Comparison of ENCODE assay signal across 8 cellular contexts in the genomic region with DNA sequence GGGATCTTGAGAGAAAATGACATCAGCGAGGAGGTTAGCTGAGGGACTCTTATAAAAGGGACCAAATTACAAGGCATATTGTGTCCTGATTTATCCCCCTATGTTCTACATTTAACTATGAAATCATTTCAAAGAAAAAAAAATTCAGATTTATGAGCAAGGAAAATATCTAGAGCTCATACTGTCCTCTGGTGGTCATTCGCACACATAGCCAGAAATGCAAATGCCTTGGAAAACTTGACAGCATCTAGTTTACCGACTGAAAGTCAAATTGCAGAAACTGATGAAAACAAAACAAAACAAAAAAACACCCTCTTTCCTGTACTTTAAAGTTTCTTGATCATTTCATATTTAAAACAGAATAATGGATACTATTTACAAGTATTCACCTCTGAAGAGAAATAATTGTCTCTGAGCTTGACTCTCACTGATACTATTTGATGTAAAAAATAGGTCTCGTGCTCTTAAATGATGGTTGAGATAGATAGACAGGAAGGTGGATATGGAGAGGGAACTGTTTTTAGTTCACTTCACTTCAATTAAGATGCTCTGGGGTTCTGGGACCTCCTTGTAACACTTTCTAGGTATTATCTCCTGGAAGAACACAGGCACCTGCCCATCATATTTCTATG.
DNase-seq lines count a peak whose midpoint lies in the region; ATAC-seq and TF ChIP-seq lines count a peak whose summit lies in the region.

No MANE protein-coding gene starts in this region.

- intact Hi-C loops in CD8-positive, alpha-beta T cell (cut with DNase I, micrococcal nuclease) = no loop called here

- H3K4me1 Mint-ChIP-seq in brain (peaks cover 4% of the 10 kb centered on the region), nephron progenitor cell (no peaks in the 10 kb centered on the region)
- H3K4me1 Mint-ChIP-seq in CD8-positive, alpha-beta T cell (ENCODE audit: low read depth) = no peaks in the 10 kb centered on the region

- H3K36me3 Mint-ChIP-seq in brain = peaks cover 9% of the 10 kb centered on the region
- no peaks in the 10 kb centered on the region for H3K36me3 Mint-ChIP-seq in nephron progenitor cell (ENCODE audit: low read depth)
- no peaks in the 10 kb centered on the region for H3K36me3 Mint-ChIP-seq in CD8-positive, alpha-beta T cell

- no peak for ATAC-seq in HG03571 (IDR thresholded peaks at IDR 0.05; ENCODE audit: unreplicated experiment)
- ATAC-seq in CD8-positive, alpha-beta T cell = no peak

- H3K9me3 ChIP-seq in CD8-positive, alpha-beta T cell (ENCODE audit: low read length) = no peaks in the 10 kb centered on the region

- H3K27me3 Mint-ChIP-seq in brain (peaks cover 8% of the 10 kb centered on the region), nephron progenitor cell (ENCODE audit: low read depth, poor library complexity) (peaks cover 34% of the 10 kb centered on the region)
- no peaks in the 10 kb centered on the region for H3K27me3 Mint-ChIP-seq in CD8-positive, alpha-beta T cell (ENCODE audit: low read depth)

- peak overlapping the region in 1 of 5 experiments; percentile 46 for H3K27ac Mint-ChIP-seq in brain
- H3K27ac Mint-ChIP-seq in nephron progenitor cell = no peak overlapping the region
- H3K27ac Mint-ChIP-seq in CD8-positive, alpha-beta T cell = no peak overlapping the region

- no peak overlapping the region for H3K27ac ChIP-seq in CD8-positive, alpha-beta T cell (ENCODE audit: low read depth, low read length)

- POLR2A ChIA-PET in CD8-positive, alpha-beta T cell (lab: Charles Lee) = no interaction called here

- peak; percentile 74 for DNase-seq in DMS79 treated with DMSO at 0.1 percent for 48 hours (lab: John Stamatoyannopoulos, UW)
- peak; percentile 59 for DNase-seq in NCI-H1105 (lab: John Stamatoyannopoulos, UW)
- no peak for DNase-seq in nephron progenitor cell
- no peak for DNase-seq in activated CD8-positive, alpha-beta memory T cell treated with anti-CD3 and anti-CD28 coated beads for 24 hours
- no peak for DNase-seq in CD8-positive, alpha-beta T cell
- DNase-seq in activated CD4-positive, alpha-beta T cell treated with anti-CD3 and anti-CD28 coated beads for 1 hour = no peak

- H3K4me3 ChIP-seq in CD8-positive, alpha-beta T cell (ENCODE audit: low read depth, low read length) = no peak overlapping the region

- H3K4me3 Mint-ChIP-seq in brain (no peak overlapping the region), nephron progenitor cell (no peak overlapping the region)
- no peak overlapping the region for H3K4me3 Mint-ChIP-seq in CD8-positive, alpha-beta T cell

- TF ChIP-seq CTCF in brain (conservative IDR thresholded peaks at IDR 0.05) (peak; percentile 92 to 96), nephron progenitor cell (IDR thresholded peaks at IDR 0.05) (peak; percentile 99)
- no peak for TF ChIP-seq CTCF in CD8-positive, alpha-beta T cell (IDR thresholded peaks at IDR 0.05)

- CTCF ChIA-PET in CD8-positive, alpha-beta T cell (lab: Charles Lee) = no interaction called here

- no peaks in the 10 kb centered on the region for H3K36me3 ChIP-seq in CD8-positive, alpha-beta T cell (ENCODE audit: insufficient read depth, low read length)

- H3K4me1 ChIP-seq in CD8-positive, alpha-beta T cell (ENCODE audit: insufficient read depth, low read length) = no peaks in the 10 kb centered on the region

- H3K27me3 ChIP-seq in CD8-positive, alpha-beta T cell (ENCODE audit: insufficient read depth, low read length) = no peaks in the 10 kb centered on the region

- peaks cover 0 to 7% (median 0%) of the 10 kb centered on the region in 5 experiments for H3K9me3 Mint-ChIP-seq in brain
- peaks cover 3% of the 10 kb centered on the region for H3K9me3 Mint-ChIP-seq in nephron progenitor cell
- H3K9me3 Mint-ChIP-seq in CD8-positive, alpha-beta T cell = peaks cover 2% of the 10 kb centered on the region

Comparison
In these comparisons a context has a peak if more than half of its experiments do, and no peak if none do; other contexts are left out.
1. DNase-seq: peak in DMS79 treated with DMSO at 0.1 percent for 48 hours (single experiment) and NCI-H1105 (single experiment); none in nephron progenitor cell (single experiment), activated CD8-positive, alpha-beta memory T cell treated with anti-CD3 and anti-CD28 coated beads for 24 hours (single experiment), CD8-positive, alpha-beta T cell (0 of 7) and activated CD4-positive, alpha-beta T cell treated with anti-CD3 and anti-CD28 coated beads for 1 hour (single experiment).